Comparison of ENCODE assay signal across 8 cellular contexts in genomic region chr6:30716879-30717128, GRCh38. TPM values are rescaled to one million over a fixed set of nuclear protein-coding genes. Genes with fewer than 3 reads are reported as not detected.
DNase-seq lines count a peak whose midpoint lies in the region; ATAC-seq, FAIRE-seq and TF ChIP-seq lines count a peak whose summit lies in the region.

No MANE protein-coding gene starts in this region.

- peak overlapping the region; percentile 86 for H3K4me2 ChIP-seq in SK-N-SH

- H3F3A ChIP-seq in SK-N-SH (replicated peaks; ENCODE audit: insufficient read depth): peaks cover 24% of the 10 kb centered on the region

- CTCF ChIA-PET in SK-N-SH (lab: Yijun Ruan, JAX): interaction anchor here (0.8 to 42.4 kb wide), 2 partner anchors 10 to 31 kb away, joined by 3 to 838 read pairs; partner anchors contain the start of genes DHX16, NRM and PPP1R18

- FAIRE-seq in kidney (lab: Jason Lieb, UNC): no peak

- DNase-seq in SK-N-SH: no peak
- DNase-seq in activated naive CD8-positive, alpha-beta T cell treated with anti-CD3 and anti-CD28 coated beads, Interleukin-2, amount 50 U/mL, for 24 hours: no peak
- no peak for DNase-seq in kidney
- no peak for DNase-seq in substantia nigra (lab: John Stamatoyannopoulos, UW)
- DNase-seq in central memory CD4-positive, alpha-beta T cell: no peak
- DNase-seq in germinal center (ENCODE audit: low spot score): no peak

- H3K4me3 ChIP-seq in SK-N-SH (ENCODE audit: low read depth in 2 of 2, low read length in 1 of 2): peak overlapping the region; percentile 72 to 82
- H3K4me3 ChIP-seq in kidney (ENCODE audit: low read length in 2 of 2): peak overlapping the region; percentile 63 to 71

- WGBS in SK-N-SH (ENCODE audit: low lambda C conversion rate): 0% methylated on average over 5 of the region's 8 CpGs

- H3K27me3 ChIP-seq in SK-N-SH (ENCODE audit: insufficient read depth): no peaks in the 10 kb centered on the region

- TF ChIP-seq RAD21 in SK-N-SH (IDR thresholded peaks at IDR 0.05; ENCODE audit: low read length): no peak

- ATAC-seq in SK-N-SH treated with all-trans-retinoic acid at 6 μM for 48 hours (no peak), GM19452 (IDR thresholded peaks at IDR 0.05; ENCODE audit: unreplicated experiment) (no peak)
- no peak for ATAC-seq in activated naive CD8-positive, alpha-beta T cell treated with anti-CD3 and anti-CD28 coated beads, Interleukin-2, amount 50 U/mL, for 24 hours

- peaks cover 50% of the 10 kb centered on the region for H3K36me3 Mint-ChIP-seq in activated naive CD8-positive, alpha-beta T cell treated with anti-CD3 and anti-CD28 coated beads, Interleukin-2, amount 50 U/mL, for 24 hours (ENCODE audit: low read depth)

- peaks cover 55% of the 10 kb centered on the region for H3K79me2 ChIP-seq in SK-N-SH (ENCODE audit: insufficient read depth)

- H2AFZ ChIP-seq in SK-N-SH (ENCODE audit: low read depth): peak overlapping the region; percentile 81

- H3K9ac ChIP-seq in SK-N-SH: peak overlapping the region; percentile 84
- H3K9ac ChIP-seq in kidney (ENCODE audit: low read length in 2 of 2): peak overlapping the region in 1 of 2 donors; percentile 74

- H3K4me1 Mint-ChIP-seq in activated naive CD8-positive, alpha-beta T cell treated with anti-CD3 and anti-CD28 coated beads, Interleukin-2, amount 50 U/mL, for 24 hours: peaks cover 54% of the 10 kb centered on the region

- POLR2A ChIA-PET in SK-N-SH (lab: Yijun Ruan, JAX): interaction anchor here (0.7 to 1.2 kb wide), 10 partner anchors 14 to 167 kb away, joined by 3 to 8 read pairs (median 4); partner anchors contain the start of genes ATAT1, DDR1, DHX16 and NRM

- peaks cover 15 to 18% of the 10 kb centered on the region in 2 experiments; a peak in 3 of 4 replicates for H3K4me1 ChIP-seq in SK-N-SH (ENCODE audit: control insufficient read depth in 1 of 2, insufficient read depth in 2 of 2, low read depth in 1 of 2, low read length in 1 of 2)
- peaks cover 4% of the 10 kb centered on the region in 2 donors for H3K4me1 ChIP-seq in kidney (ENCODE audit: control insufficient read depth in 1 of 2, insufficient read depth in 1 of 2, low read depth in 1 of 2, low read length in 2 of 2)

- peak overlapping the region; percentile 97 for H3K27ac Mint-ChIP-seq in activated naive CD8-positive, alpha-beta T cell treated with anti-CD3 and anti-CD28 coated beads, Interleukin-2, amount 50 U/mL, for 24 hours

- H3K36me3 ChIP-seq in SK-N-SH (replicated peaks in 1 of 2; ENCODE audit: control insufficient read depth in 1 of 2, insufficient read depth in 2 of 2, low read length in 1 of 2): peaks cover 20 to 21% of the 10 kb centered on the region in 2 experiments
- peaks cover 11 to 20% of the 10 kb centered on the region in 2 donors for H3K36me3 ChIP-seq in kidney (ENCODE audit: control insufficient read depth in 1 of 2, insufficient read depth in 2 of 2, low read length in 2 of 2)

- intact Hi-C loops in kidney (cut with DNase I): no loop called here

- H3K9me3 ChIP-seq in SK-N-SH (no peaks in the 10 kb centered on the region; the same call in 1 of the 2 replicates), kidney (ENCODE audit: control insufficient read depth in 1 of 2, low read length in 2 of 2) (no peaks in the 10 kb centered on the region)

- H3K27me3 Mint-ChIP-seq in activated naive CD8-positive, alpha-beta T cell treated with anti-CD3 and anti-CD28 coated beads, Interleukin-2, amount 50 U/mL, for 24 hours: no peaks in the 10 kb centered on the region

- no peak for TF ChIP-seq CTCF in SK-N-SH (IDR thresholded peaks at IDR 0.05)
- TF ChIP-seq CTCF in kidney (IDR thresholded peaks at IDR 0.05; ENCODE audit: borderline replicate concordance, extremely low read depth, insufficient read depth): no peak

- no peaks in the 10 kb centered on the region for H3K9me2 ChIP-seq in SK-N-SH

- H3K9me3 Mint-ChIP-seq in activated naive CD8-positive, alpha-beta T cell treated with anti-CD3 and anti-CD28 coated beads, Interleukin-2, amount 50 U/mL, for 24 hours: no peaks in the 10 kb centered on the region

- H3K27ac ChIP-seq in SK-N-SH (ENCODE audit: low read depth in 2 of 2, low read length in 1 of 2) (peak overlapping the region; percentile 88 to 93), kidney (ENCODE audit: low read depth in 2 of 2, low read length in 2 of 2) (peak overlapping the region; percentile 84 to 88), substantia nigra (ENCODE audit: low read depth, low read length, poor library complexity, severe bottlenecking) (peak overlapping the region; percentile 84)

- peaks cover 4% of the 10 kb centered on the region for H4K20me1 ChIP-seq in SK-N-SH (ENCODE audit: insufficient read depth)

- H3K4me3 Mint-ChIP-seq in activated naive CD8-positive, alpha-beta T cell treated with anti-CD3 and anti-CD28 coated beads, Interleukin-2, amount 50 U/mL, for 24 hours: peak overlapping the region; percentile 94

- no peak for TF ChIP-seq EP300 in SK-N-SH (IDR thresholded peaks at IDR 0.05; ENCODE audit: borderline replicate concordance in 1 of 2, low read depth in 1 of 2, low read length in 1 of 2)

TF ChIP-seq in SK-N-SH, 30 proteins besides CTCF, POLR2A, EP300 and RAD21:
- 0 out of 2 replicates have a peak, but pooled peaks have one; percentile 27 for TF ChIP-seq POLR2AphosphoS5 (IDR thresholded peaks at IDR 0.05; ENCODE audit: low read depth, low read length)
- no peak for TF ChIP-seq MAX (IDR thresholded peaks at IDR 0.05; ENCODE audit: low read depth)

TF ChIP-seq in SK-N-SH treated with all-trans-retinoic acid at 6 μM for 48 hours, 23 proteins besides CTCF, POLR2A, EP300 and RAD21:
- TF ChIP-seq PPARA (CRISPR knock-in tag; IDR thresholded peaks at IDR 0.05; ENCODE audit: borderline replicate concordance): no peak
- TF ChIP-seq ESRRG (CRISPR knock-in tag; IDR thresholded peaks at IDR 0.05): no peak
- TF ChIP-seq SNAI2 (CRISPR knock-in tag; IDR thresholded peaks at IDR 0.05): no peak
- TF ChIP-seq ZNF70 (CRISPR knock-in tag; IDR thresholded peaks at IDR 0.05): no peak
- no peak for TF ChIP-seq ISL1 (CRISPR knock-in tag; IDR thresholded peaks at IDR 0.05)
- no peak for TF ChIP-seq CREB5 (CRISPR knock-in tag; IDR thresholded peaks at IDR 0.05; ENCODE audit: low read depth)
- no peak for TF ChIP-seq ZFP3 (CRISPR knock-in tag; IDR thresholded peaks at IDR 0.05)
- TF ChIP-seq GLIS3 (CRISPR knock-in tag; IDR thresholded peaks at IDR 0.05): no peak
- TF ChIP-seq ZNF565 (CRISPR knock-in tag; conservative IDR thresholded peaks at IDR 0.05; ENCODE audit: low read depth): no peak
- no peak for TF ChIP-seq TOX (CRISPR knock-in tag; IDR thresholded peaks at IDR 0.05; ENCODE audit: borderline replicate concordance)

RNA-seq across cellular contexts. Expression of gene MDC1, which starts 0.3 kb away (rescaled TPM):
- 5.9 and 10.4 TPM in 2 replicates for polyA plus RNA-seq in SK-N-SH (2012; rRNA removed)
- polyA plus RNA-seq in SK-N-SH (2012; cell fraction: cytosol; rRNA removed): 4.0 and 5.9 TPM in 2 replicates
- polyA plus RNA-seq in SK-N-SH (2012; cell fraction: nucleus; rRNA removed): 31.1 and 38.0 TPM in 2 replicates
- 47.9 TPM for total RNA-seq in kidney
- polyA plus RNA-seq in kidney (ENCODE audit: insufficient read depth, low read depth, low replicate concordance): 9.5 TPM

RNA-seq across cellular contexts. Expression of gene TUBB, which starts 3.3 kb away (rescaled TPM):
- 1,037 and 1,093 TPM in 2 replicates for polyA plus RNA-seq in SK-N-SH (2012; rRNA removed)
- 629 and 839 TPM in 2 replicates for polyA plus RNA-seq in SK-N-SH (2012; cell fraction: cytosol; rRNA removed)
- 576 and 657 TPM in 2 replicates for polyA plus RNA-seq in SK-N-SH (2012; cell fraction: nucleus; rRNA removed)
- 295 TPM for total RNA-seq in kidney
- polyA plus RNA-seq in kidney (ENCODE audit: insufficient read depth, low read depth, low replicate concordance): 197 TPM

RNA-seq across cellular contexts. Expression of gene FLOT1, which starts 25.7 kb away (rescaled TPM):
- polyA plus RNA-seq in SK-N-SH (2012; rRNA removed) (457 and 462 TPM in 2 replicates), kidney (ENCODE audit: insufficient read depth, low read depth, low replicate concordance) (317 TPM)
- 377 and 388 TPM in 2 replicates for polyA plus RNA-seq in SK-N-SH (2012; cell fraction: cytosol; rRNA removed)
- 492 and 506 TPM in 2 replicates for polyA plus RNA-seq in SK-N-SH (2012; cell fraction: nucleus; rRNA removed)
- 227 TPM for total RNA-seq in kidney

RNA-seq across cellular contexts. Expression of gene NRM, which starts 26.0 kb away (rescaled TPM):
- polyA plus RNA-seq in SK-N-SH (2012; rRNA removed) (19.7 and 26.8 TPM in 2 replicates), kidney (ENCODE audit: insufficient read depth, low read depth, low replicate concordance) (14.2 TPM)
- polyA plus RNA-seq in SK-N-SH (2012; cell fraction: cytosol; rRNA removed): 11.9 and 19.3 TPM in 2 replicates
- polyA plus RNA-seq in SK-N-SH (2012; cell fraction: nucleus; rRNA removed): 15.7 and 18.5 TPM in 2 replicates
- total RNA-seq in kidney: 14.2 TPM

RNA-seq across cellular contexts. Expression of gene IER3, which starts 27.5 kb away (rescaled TPM):
- polyA plus RNA-seq in SK-N-SH (2012; rRNA removed) (12.9 and 14.0 TPM in 2 replicates), kidney (ENCODE audit: insufficient read depth, low read depth, low replicate concordance) (94.3 TPM)
- 12.4 and 16.7 TPM in 2 replicates for polyA plus RNA-seq in SK-N-SH (2012; cell fraction: cytosol; rRNA removed)
- polyA plus RNA-seq in SK-N-SH (2012; cell fraction: nucleus; rRNA removed): 27.7 and 30.1 TPM in 2 replicates
- 59.5 TPM for total RNA-seq in kidney
